17 cellular contexts compared by ENCODE assay signal in genomic region chr1:218718977-218719376, GRCh38.
DNase-seq lines count a peak whose midpoint lies in the region; ATAC-seq, FAIRE-seq and TF ChIP-seq lines count a peak whose summit lies in the region.
"Had no signal": no experiment of that assay in that cellular context is flagged by ENCODE, and none has a peak within 500 bp of the region (broad histone marks: within the 10 kb centered on the region; RNA-seq: fewer than 3 reads in every experiment).

No MANE protein-coding gene starts in this region.

- H3K9me3 ChIP-seq in cardiac muscle cell (ENCODE audit: low read depth) (no peaks in the 10 kb centered on the region), heart right ventricle (no peaks in the 10 kb centered on the region), smooth muscle cell (replicated peaks; ENCODE audit: low read depth) (no peaks in the 10 kb centered on the region)

- peaks cover 3% of the 10 kb centered on the region for H3F3A ChIP-seq in smooth muscle cell (ENCODE audit: low read depth)

- H2AFZ ChIP-seq in smooth muscle cell (ENCODE audit: low read depth), result no peak overlapping the region
- H2AFZ ChIP-seq: GM23338 had no signal

- peaks cover 2% of the 10 kb centered on the region; the same call in 1 of the 2 replicates for H3K27me3 Mint-ChIP-seq in HFFc6 (ENCODE audit: insufficient read depth)

- no peak overlapping the region for H3K9ac ChIP-seq in smooth muscle cell (ENCODE audit: low read depth)

- ATAC-seq in heart right ventricle, result no peak
- ATAC-seq: GM23338 had no signal

- no peak overlapping the region for H3K4me3 Mint-ChIP-seq in HFFc6
- H3K4me3 Mint-ChIP-seq: GM23338 had no signal

- H3K79me2 ChIP-seq in smooth muscle cell (ENCODE audit: low read depth), result no peaks in the 10 kb centered on the region

- intact Hi-C loops in heart right ventricle (cut with DNase I), result no loop called here

- H3K4me2 ChIP-seq in smooth muscle cell, result peak overlapping the region; percentile 15
- H3K4me2 ChIP-seq: GM23338 had no signal

- no peak for FAIRE-seq in frontal cortex (lab: Jason Lieb, UNC)

- H3K27ac Mint-ChIP-seq in HFFc6, result no peak overlapping the region
- H3K27ac Mint-ChIP-seq: GM23338 had no signal

- no peaks in the 10 kb centered on the region for H3K36me3 Mint-ChIP-seq in HFFc6 (ENCODE audit: low read depth)

- H3K27me3 ChIP-seq in cardiac muscle cell (no peaks in the 10 kb centered on the region), heart right ventricle (no peaks in the 10 kb centered on the region), smooth muscle cell (ENCODE audit: low read depth) (no peaks in the 10 kb centered on the region)

- 91 to 95% methylated on average over 4 of the region's 4 CpGs for WGBS in heart right ventricle, 2 donors
- 66% methylated on average over 4 of the region's 4 CpGs for WGBS in smooth muscle cell (ENCODE audit: low lambda C conversion rate)

- H3K4me3 ChIP-seq in cardiac muscle cell (no peak overlapping the region), heart right ventricle (no peak overlapping the region), fibroblast of mammary gland (ENCODE audit: control insufficient read depth, low read depth, low read length) (no peak overlapping the region), smooth muscle cell (no peak overlapping the region)
- H3K4me3 ChIP-seq: GM23338 had no signal

- H3K4me1 Mint-ChIP-seq in HFFc6 (ENCODE audit: low read depth), result peaks cover 28% of the 10 kb centered on the region
- H3K4me1 Mint-ChIP-seq: GM23338 had no signal

- TF ChIP-seq CTCF in cardiac muscle cell (IDR thresholded peaks at IDR 0.05; ENCODE audit: low read depth, low read length) (no peak), heart right ventricle (IDR thresholded peaks at IDR 0.05) (no peak), fibroblast of mammary gland (conservative IDR thresholded peaks at IDR 0.05; ENCODE audit: control insufficient read depth, insufficient read depth, low read depth, low read length) (no peak), smooth muscle cell (IDR thresholded peaks at IDR 0.05; ENCODE audit: borderline replicate concordance, insufficient read depth, poor library complexity, severe bottlenecking) (no peak), HFFc6 (IDR thresholded peaks at IDR 0.05) (no peak)

- no peaks in the 10 kb centered on the region for H4K20me1 ChIP-seq in smooth muscle cell (ENCODE audit: low read depth)

- H3K27ac ChIP-seq in cardiac muscle cell, result peak overlapping the region; percentile 72
- H3K27ac ChIP-seq in heart right ventricle, result no peak overlapping the region
- H3K27ac ChIP-seq in smooth muscle cell (ENCODE audit: low read depth), result no peak overlapping the region
- H3K27ac ChIP-seq: 22Rv1 had no signal

- H3K4me1 ChIP-seq in cardiac muscle cell (ENCODE audit: low read depth) (peaks cover 21% of the 10 kb centered on the region), heart right ventricle (peaks cover 0 to 8% (median 0%) of the 10 kb centered on the region in 9 donors), smooth muscle cell (ENCODE audit: low read depth) (no peaks in the 10 kb centered on the region)

- peaks cover 9% of the 10 kb centered on the region; the same call in 1 of the 2 replicates for H3K9me3 Mint-ChIP-seq in HFFc6

- no peak for DNase-seq in cardiac muscle cell (ENCODE audit: low read depth in 1 of 2, low spot score in 1 of 2)
- no peak for DNase-seq in heart right ventricle
- peak; percentile 32 for DNase-seq in astrocyte of the hippocampus (ENCODE audit: low read depth, low spot score)
- DNase-seq in fibroblast of mammary gland (ENCODE audit: low read depth), result peak; percentile 65
- DNase-seq in smooth muscle cell (lab: John Stamatoyannopoulos, UW; ENCODE audit: unreplicated experiment), result no peak
- DNase-seq in HFFc6, result no peak
- DNase-seq in NCI-H510A (lab: John Stamatoyannopoulos, UW), result no peak
- no peak for DNase-seq in frontal cortex (ENCODE audit: low spot score in 2 of 2)
- DNase-seq: DMS79, GF-D8, MM.1S, NCI-H1105, NCI-H187, NCI-H446, NCI-H774 had no signal

- H3K36me3 ChIP-seq in cardiac muscle cell (no peaks in the 10 kb centered on the region), heart right ventricle (no peaks in the 10 kb centered on the region), smooth muscle cell (ENCODE audit: low read depth) (no peaks in the 10 kb centered on the region)

Comparison
In these comparisons a context has a peak if more than half of its experiments do, and no peak if none do; other contexts are left out.
1. DNase-seq: peak in astrocyte of the hippocampus (single experiment) and fibroblast of mammary gland (single experiment); none in cardiac muscle cell (0 of 2), heart right ventricle (0 of 2), smooth muscle cell (single experiment), HFFc6 (single experiment), NCI-H510A (single experiment) and frontal cortex (0 of 2).